1 cellular context compared by ENCODE assay signal in the genomic region with DNA sequence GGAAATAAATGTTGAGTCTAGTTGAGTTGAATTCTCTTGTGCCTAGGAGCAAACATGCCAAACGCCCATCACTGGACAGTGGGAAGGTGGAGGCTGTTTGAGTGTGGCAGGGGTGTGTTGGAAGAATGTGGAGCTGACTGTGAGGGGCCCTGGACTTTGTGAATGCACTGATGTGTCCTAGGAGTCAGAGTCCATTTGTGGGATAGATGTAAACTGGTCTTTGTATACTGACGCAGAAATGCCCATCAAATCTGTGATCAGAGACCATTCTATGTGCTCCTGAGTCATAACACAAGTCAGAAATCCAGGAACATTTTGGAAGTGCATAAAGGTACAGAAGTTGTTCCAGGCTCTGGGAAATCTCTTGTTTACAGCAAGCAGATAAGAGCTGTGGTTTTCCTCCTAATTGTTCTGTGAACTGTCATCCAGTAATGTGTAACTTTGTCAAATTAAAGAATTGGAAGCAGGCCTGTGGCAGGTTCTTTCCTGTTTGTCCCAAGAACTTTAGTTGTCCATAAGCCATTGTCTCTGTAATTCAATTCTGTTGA.
A peak's percentile ranks its signal among the peaks of the same experiment; 100 is the strongest.
TF ChIP-seq lines count a peak whose summit lies in the region.

No MANE protein-coding gene starts in this region.

TF ChIP-seq in HepG2, 621 proteins besides CTCF, POLR2A, EP300 and RAD21 (continued from another document and continues in another):
- no peak for TF ChIP-seq PRDM15 (CRISPR knock-in tag; IDR thresholded peaks at IDR 0.05)
- TF ChIP-seq DZIP1 (CRISPR knock-in tag; IDR thresholded peaks at IDR 0.05): no peak
- TF ChIP-seq SP140L (CRISPR knock-in tag; IDR thresholded peaks at IDR 0.05; ENCODE audit: borderline replicate concordance): no peak
- no peak for TF ChIP-seq ZMYM3 (CRISPR knock-in tag; IDR thresholded peaks at IDR 0.05)
- no peak for TF ChIP-seq ZSCAN20 (CRISPR knock-in tag; IDR thresholded peaks at IDR 0.05; ENCODE audit: borderline replicate concordance)
- no peak for TF ChIP-seq MED8 (CRISPR knock-in tag; IDR thresholded peaks at IDR 0.05; ENCODE audit: insufficient replicate concordance)
- TF ChIP-seq SOX5 (CRISPR knock-in tag; IDR thresholded peaks at IDR 0.05; ENCODE audit: borderline replicate concordance): peak; percentile 65; the same call in 1 of the 2 replicates
- TF ChIP-seq, protein P1, sequence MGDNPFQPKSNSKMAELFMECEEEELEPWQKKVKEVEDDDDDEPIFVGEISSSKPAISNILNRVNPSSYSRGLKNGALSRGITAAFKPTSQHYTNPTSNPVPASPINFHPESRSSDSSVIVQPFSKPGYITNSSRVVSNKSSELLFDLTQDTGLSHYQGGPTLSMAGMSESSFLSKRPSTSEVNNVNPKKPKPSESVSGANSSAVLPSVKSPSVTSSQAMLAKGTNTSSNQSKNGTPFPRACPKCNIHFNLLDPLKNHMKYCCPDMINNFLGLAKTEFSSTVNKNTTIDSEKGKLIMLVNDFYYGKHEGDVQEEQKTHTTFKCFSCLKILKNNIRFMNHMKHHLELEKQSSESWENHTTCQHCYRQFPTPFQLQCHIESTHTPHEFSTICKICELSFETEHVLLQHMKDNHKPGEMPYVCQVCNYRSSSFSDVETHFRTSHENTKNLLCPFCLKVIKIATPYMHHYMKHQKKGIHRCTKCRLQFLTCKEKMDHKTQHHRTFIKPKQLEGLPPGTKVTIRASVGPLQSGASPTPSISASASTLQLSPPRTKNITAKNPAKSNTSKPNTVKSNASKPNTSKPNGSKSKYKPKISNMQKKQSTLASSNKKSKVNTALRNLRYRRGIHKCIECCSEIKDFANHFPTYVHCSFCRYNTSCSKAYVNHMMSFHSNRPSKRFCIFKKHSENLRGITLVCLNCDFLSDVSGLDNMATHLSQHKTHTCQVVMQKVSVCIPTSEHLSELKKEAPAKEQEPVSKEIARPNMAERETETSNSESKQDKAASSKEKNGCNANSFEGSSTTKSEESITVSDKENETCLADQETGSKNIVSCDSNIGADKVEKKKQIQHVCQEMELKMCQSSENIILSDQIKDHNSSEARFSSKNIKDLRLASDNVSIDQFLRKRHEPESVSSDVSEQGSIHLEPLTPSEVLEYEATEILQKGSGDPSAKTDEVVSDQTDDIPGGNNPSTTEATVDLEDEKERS (CRISPR knock-in tag; IDR thresholded peaks at IDR 0.05): no peak
- no peak for TF ChIP-seq ZNF343 (CRISPR knock-in tag; IDR thresholded peaks at IDR 0.05)
- no peak for TF ChIP-seq SALL2 (CRISPR knock-in tag; IDR thresholded peaks at IDR 0.05)
- TF ChIP-seq, protein P2, sequence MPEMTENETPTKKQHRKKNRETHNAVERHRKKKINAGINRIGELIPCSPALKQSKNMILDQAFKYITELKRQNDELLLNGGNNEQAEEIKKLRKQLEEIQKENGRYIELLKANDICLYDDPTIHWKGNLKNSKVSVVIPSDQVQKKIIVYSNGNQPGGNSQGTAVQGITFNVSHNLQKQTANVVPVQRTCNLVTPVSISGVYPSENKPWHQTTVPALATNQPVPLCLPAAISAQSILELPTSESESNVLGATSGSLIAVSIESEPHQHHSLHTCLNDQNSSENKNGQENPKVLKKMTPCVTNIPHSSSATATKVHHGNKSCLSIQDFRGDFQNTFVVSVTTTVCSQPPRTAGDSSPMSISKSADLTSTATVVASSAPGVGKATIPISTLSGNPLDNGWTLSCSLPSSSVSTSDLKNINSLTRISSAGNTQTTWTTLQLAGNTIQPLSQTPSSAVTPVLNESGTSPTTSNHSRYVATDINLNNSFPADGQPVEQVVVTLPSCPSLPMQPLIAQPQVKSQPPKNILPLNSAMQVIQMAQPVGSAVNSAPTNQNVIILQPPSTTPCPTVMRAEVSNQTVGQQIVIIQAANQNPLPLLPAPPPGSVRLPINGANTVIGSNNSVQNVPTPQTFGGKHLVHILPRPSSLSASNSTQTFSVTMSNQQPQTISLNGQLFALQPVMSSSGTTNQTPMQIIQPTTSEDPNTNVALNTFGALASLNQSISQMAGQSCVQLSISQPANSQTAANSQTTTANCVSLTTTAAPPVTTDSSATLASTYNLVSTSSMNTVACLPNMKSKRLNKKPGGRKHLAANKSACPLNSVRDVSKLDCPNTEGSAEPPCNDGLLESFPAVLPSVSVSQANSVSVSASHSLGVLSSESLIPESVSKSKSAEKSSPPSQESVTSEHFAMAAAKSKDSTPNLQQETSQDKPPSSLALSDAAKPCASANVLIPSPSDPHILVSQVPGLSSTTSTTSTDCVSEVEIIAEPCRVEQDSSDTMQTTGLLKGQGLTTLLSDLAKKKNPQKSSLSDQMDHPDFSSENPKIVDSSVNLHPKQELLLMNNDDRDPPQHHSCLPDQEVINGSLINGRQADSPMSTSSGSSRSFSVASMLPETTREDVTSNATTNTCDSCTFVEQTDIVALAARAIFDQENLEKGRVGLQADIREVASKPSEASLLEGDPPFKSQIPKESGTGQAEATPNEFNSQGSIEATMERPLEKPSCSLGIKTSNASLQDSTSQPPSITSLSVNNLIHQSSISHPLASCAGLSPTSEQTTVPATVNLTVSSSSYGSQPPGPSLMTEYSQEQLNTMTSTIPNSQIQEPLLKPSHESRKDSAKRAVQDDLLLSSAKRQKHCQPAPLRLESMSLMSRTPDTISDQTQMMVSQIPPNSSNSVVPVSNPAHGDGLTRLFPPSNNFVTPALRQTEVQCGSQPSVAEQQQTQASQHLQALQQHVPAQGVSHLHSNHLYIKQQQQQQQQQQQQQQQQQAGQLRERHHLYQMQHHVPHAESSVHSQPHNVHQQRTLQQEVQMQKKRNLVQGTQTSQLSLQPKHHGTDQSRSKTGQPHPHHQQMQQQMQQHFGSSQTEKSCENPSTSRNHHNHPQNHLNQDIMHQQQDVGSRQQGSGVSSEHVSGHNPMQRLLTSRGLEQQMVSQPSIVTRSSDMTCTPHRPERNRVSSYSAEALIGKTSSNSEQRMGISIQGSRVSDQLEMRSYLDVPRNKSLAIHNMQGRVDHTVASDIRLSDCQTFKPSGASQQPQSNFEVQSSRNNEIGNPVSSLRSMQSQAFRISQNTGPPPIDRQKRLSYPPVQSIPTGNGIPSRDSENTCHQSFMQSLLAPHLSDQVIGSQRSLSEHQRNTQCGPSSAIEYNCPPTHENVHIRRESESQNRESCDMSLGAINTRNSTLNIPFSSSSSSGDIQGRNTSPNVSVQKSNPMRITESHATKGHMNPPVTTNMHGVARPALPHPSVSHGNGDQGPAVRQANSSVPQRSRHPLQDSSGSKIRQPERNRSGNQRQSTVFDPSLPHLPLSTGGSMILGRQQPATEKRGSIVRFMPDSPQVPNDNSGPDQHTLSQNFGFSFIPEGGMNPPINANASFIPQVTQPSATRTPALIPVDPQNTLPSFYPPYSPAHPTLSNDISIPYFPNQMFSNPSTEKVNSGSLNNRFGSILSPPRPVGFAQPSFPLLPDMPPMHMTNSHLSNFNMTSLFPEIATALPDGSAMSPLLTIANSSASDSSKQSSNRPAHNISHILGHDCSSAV (CRISPR knock-in tag; IDR thresholded peaks at IDR 0.05; ENCODE audit: borderline replicate concordance): no peak
- no peak for TF ChIP-seq ZNF784 (CRISPR knock-in tag; IDR thresholded peaks at IDR 0.05; ENCODE audit: borderline replicate concordance)
- TF ChIP-seq REPIN1 (CRISPR knock-in tag; IDR thresholded peaks at IDR 0.05; ENCODE audit: borderline replicate concordance, low read depth): 0 out of 2 replicates have a peak, but pooled peaks have one; percentile 43
- TF ChIP-seq NPAS2 (CRISPR knock-in tag; IDR thresholded peaks at IDR 0.05; ENCODE audit: borderline replicate concordance): no peak
- TF ChIP-seq SRF (IDR thresholded peaks at IDR 0.05; ENCODE audit: low read depth, low read length): no peak
- no peak for TF ChIP-seq ZNF570 (CRISPR knock-in tag; IDR thresholded peaks at IDR 0.05; ENCODE audit: borderline replicate concordance)
- 0 out of 2 replicates have a peak, but pooled peaks have one; percentile 13 for TF ChIP-seq NCOA2 (CRISPR knock-in tag; IDR thresholded peaks at IDR 0.05)
- TF ChIP-seq ISL2 (CRISPR knock-in tag; IDR thresholded peaks at IDR 0.05): 0 out of 2 replicates have a peak, but pooled peaks have one; percentile 44
- no peak for TF ChIP-seq ZNF160 (CRISPR knock-in tag; IDR thresholded peaks at IDR 0.05)
- TF ChIP-seq, protein P3, sequence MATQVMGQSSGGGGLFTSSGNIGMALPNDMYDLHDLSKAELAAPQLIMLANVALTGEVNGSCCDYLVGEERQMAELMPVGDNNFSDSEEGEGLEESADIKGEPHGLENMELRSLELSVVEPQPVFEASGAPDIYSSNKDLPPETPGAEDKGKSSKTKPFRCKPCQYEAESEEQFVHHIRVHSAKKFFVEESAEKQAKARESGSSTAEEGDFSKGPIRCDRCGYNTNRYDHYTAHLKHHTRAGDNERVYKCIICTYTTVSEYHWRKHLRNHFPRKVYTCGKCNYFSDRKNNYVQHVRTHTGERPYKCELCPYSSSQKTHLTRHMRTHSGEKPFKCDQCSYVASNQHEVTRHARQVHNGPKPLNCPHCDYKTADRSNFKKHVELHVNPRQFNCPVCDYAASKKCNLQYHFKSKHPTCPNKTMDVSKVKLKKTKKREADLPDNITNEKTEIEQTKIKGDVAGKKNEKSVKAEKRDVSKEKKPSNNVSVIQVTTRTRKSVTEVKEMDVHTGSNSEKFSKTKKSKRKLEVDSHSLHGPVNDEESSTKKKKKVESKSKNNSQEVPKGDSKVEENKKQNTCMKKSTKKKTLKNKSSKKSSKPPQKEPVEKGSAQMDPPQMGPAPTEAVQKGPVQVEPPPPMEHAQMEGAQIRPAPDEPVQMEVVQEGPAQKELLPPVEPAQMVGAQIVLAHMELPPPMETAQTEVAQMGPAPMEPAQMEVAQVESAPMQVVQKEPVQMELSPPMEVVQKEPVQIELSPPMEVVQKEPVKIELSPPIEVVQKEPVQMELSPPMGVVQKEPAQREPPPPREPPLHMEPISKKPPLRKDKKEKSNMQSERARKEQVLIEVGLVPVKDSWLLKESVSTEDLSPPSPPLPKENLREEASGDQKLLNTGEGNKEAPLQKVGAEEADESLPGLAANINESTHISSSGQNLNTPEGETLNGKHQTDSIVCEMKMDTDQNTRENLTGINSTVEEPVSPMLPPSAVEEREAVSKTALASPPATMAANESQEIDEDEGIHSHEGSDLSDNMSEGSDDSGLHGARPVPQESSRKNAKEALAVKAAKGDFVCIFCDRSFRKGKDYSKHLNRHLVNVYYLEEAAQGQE (IDR thresholded peaks at IDR 0.05; ENCODE audit: borderline replicate concordance in 1 of 2, low read depth in 1 of 2, low read length in 2 of 2): no peak
- no peak for TF ChIP-seq SKI (IDR thresholded peaks at IDR 0.05; ENCODE audit: partially characterized antibody)
- no peak for TF ChIP-seq YEATS2 (CRISPR knock-in tag; IDR thresholded peaks at IDR 0.05; ENCODE audit: borderline replicate concordance)
- no peak for TF ChIP-seq ZNF761 (CRISPR knock-in tag; conservative IDR thresholded peaks at IDR 0.05)
- no peak for TF ChIP-seq JDP2 (CRISPR knock-in tag; IDR thresholded peaks at IDR 0.05; ENCODE audit: borderline replicate concordance)
- no peak for TF ChIP-seq CCDC6 (CRISPR knock-in tag; IDR thresholded peaks at IDR 0.05)
